ENCODE assay signal across 1 cellular context in genomic region chr21:43659136-43660000, GRCh38.
TF ChIP-seq lines count a peak whose summit lies in the region.

Gene HSF2BP (minus strand): TSS chr21:43659488. CDS start chr21:43658096, 1,392 bp downstream.
Gene RRP1B (plus strand): TSS chr21:43659560. CDS start chr21:43659665, 105 bp downstream.

TF ChIP-seq in K562, 482 proteins besides CTCF, POLR2A, EP300 and RAD21 (continued from another document and continues in another):
- TF ChIP-seq CREB5 (CRISPR knock-in tag; IDR thresholded peaks at IDR 0.05): no peak
- TF ChIP-seq NCOA6 (IDR thresholded peaks at IDR 0.05): no peak
- no peak for TF ChIP-seq KLF16 (IDR thresholded peaks at IDR 0.05)
- TF ChIP-seq ZNF324 (CRISPR knock-in tag; IDR thresholded peaks at IDR 0.05): no peak
- TF ChIP-seq ZNF695 (CRISPR knock-in tag; IDR thresholded peaks at IDR 0.05): no peak
- no peak for TF ChIP-seq FOXJ3 (CRISPR knock-in tag; IDR thresholded peaks at IDR 0.05)
- TF ChIP-seq ZNF134 (CRISPR knock-in tag; conservative IDR thresholded peaks at IDR 0.05): peak; percentile 71
- peak; percentile 78 for TF ChIP-seq HDAC2 (IDR thresholded peaks at IDR 0.05)
- no peak for TF ChIP-seq PTBP1 (IDR thresholded peaks at IDR 0.05; ENCODE audit: low read depth, low read length)
- TF ChIP-seq SIX5 (IDR thresholded peaks at IDR 0.05; ENCODE audit: borderline replicate concordance in 1 of 2, insufficient read depth in 1 of 2, low read depth in 1 of 2, low read length in 2 of 2): peak in 1 of 2 experiments; percentile 51; a peak in 2 of 4 replicates
- TF ChIP-seq ZNF175 (CRISPR knock-in tag; IDR thresholded peaks at IDR 0.05; ENCODE audit: low read depth): peak; percentile 86
- TF ChIP-seq ZHX1 (conservative IDR thresholded peaks at IDR 0.05; ENCODE audit: low read length): no peak
- no peak; the same call in 1 of the 2 replicates for TF ChIP-seq ZNF197 (CRISPR knock-in tag; IDR thresholded peaks at IDR 0.05; ENCODE audit: low read depth)
- peak; percentile 99 for TF ChIP-seq RBBP5 (IDR thresholded peaks at IDR 0.05; ENCODE audit: borderline replicate concordance, insufficient read depth, low read length, poor library complexity, severe bottlenecking)
- TF ChIP-seq HCFC1 (IDR thresholded peaks at IDR 0.05; ENCODE audit: low read depth, low read length): peak; percentile 89
- no peak for TF ChIP-seq ZNF586 (CRISPR knock-in tag; conservative IDR thresholded peaks at IDR 0.05)
- TF ChIP-seq ZNF174 (CRISPR knock-in tag; IDR thresholded peaks at IDR 0.05): no peak
- peak; percentile 32; the same call in 1 of the 2 replicates for TF ChIP-seq PHF21A (IDR thresholded peaks at IDR 0.05; ENCODE audit: borderline replicate concordance, low read depth)
- 0 out of 2 replicates have a peak, but pooled peaks have one; percentile 11 for TF ChIP-seq HSF4 (CRISPR knock-in tag; IDR thresholded peaks at IDR 0.05; ENCODE audit: borderline replicate concordance)
- no peak for TF ChIP-seq BCL6 (CRISPR knock-in tag; IDR thresholded peaks at IDR 0.05)
- TF ChIP-seq TFAP4 (CRISPR knock-in tag; IDR thresholded peaks at IDR 0.05; ENCODE audit: borderline replicate concordance): peak; percentile 96
- no peak for TF ChIP-seq GTF2A2 (tag; IDR thresholded peaks at IDR 0.05)
- peak; percentile 91 for TF ChIP-seq FIP1L1 (IDR thresholded peaks at IDR 0.05; ENCODE audit: low read depth, low read length, poor library complexity, severe bottlenecking)
- peak; percentile 98 for TF ChIP-seq ZBTB12 (CRISPR knock-in tag; IDR thresholded peaks at IDR 0.05)
- no peak for TF ChIP-seq ZNF347 (CRISPR knock-in tag; IDR thresholded peaks at IDR 0.05; ENCODE audit: low read depth)
- no peak for TF ChIP-seq TAF15 (IDR thresholded peaks at IDR 0.05; ENCODE audit: low read depth, low read length)
- no peak for TF ChIP-seq SLC30A9 (CRISPR knock-in tag; IDR thresholded peaks at IDR 0.05)
- no peak for TF ChIP-seq ZNF277 (CRISPR knock-in tag; IDR thresholded peaks at IDR 0.05; ENCODE audit: borderline replicate concordance)
- TF ChIP-seq ZFP30 (CRISPR knock-in tag; IDR thresholded peaks at IDR 0.05; ENCODE audit: borderline replicate concordance): no peak
- TF ChIP-seq CCAR2 (IDR thresholded peaks at IDR 0.05; ENCODE audit: low read depth, low read length): no peak
- TF ChIP-seq GTF2E2 (tag; IDR thresholded peaks at IDR 0.05): peak; percentile 69; the same call in 1 of the 2 replicates
- no peak for TF ChIP-seq PCBP2 (IDR thresholded peaks at IDR 0.05; ENCODE audit: low read depth, low read length, poor library complexity, severe bottlenecking)
- TF ChIP-seq TEAD2 (tag; IDR thresholded peaks at IDR 0.05): peak; percentile 44; the same call in 1 of the 2 replicates
- peak; percentile 87; the same call in 1 of the 2 replicates for TF ChIP-seq NFRKB (IDR thresholded peaks at IDR 0.05; ENCODE audit: low read depth)
- TF ChIP-seq ZNF224 (CRISPR knock-in tag; IDR thresholded peaks at IDR 0.05): peak; percentile 93
- no peak for TF ChIP-seq NR0B1 (IDR thresholded peaks at IDR 0.05; ENCODE audit: partially characterized antibody)
- peak; percentile 98 for TF ChIP-seq ZFX (CRISPR knock-in tag; IDR thresholded peaks at IDR 0.05)
- TF ChIP-seq ARID2 (IDR thresholded peaks at IDR 0.05): no peak
- peak; percentile 92 for TF ChIP-seq THRAP3 (IDR thresholded peaks at IDR 0.05; ENCODE audit: borderline replicate concordance)
- 0 out of 2 replicates have a peak, but pooled peaks have one; percentile 14 for TF ChIP-seq ZC3H4 (CRISPR knock-in tag; IDR thresholded peaks at IDR 0.05; ENCODE audit: borderline replicate concordance)
- 0 out of 2 replicates have a peak, but pooled peaks have one; percentile 10 for TF ChIP-seq HDGF (IDR thresholded peaks at IDR 0.05)
- TF ChIP-seq SMAD3 (CRISPR knock-in tag; conservative IDR thresholded peaks at IDR 0.05): 0 out of 2 replicates have a peak, but pooled peaks have one; percentile 26
- TF ChIP-seq CSDE1 (IDR thresholded peaks at IDR 0.05): peak in 1 of 2 experiments; percentile 62; a peak in 1 of 4 replicates
- TF ChIP-seq FOXK2 (conservative IDR thresholded peaks at IDR 0.05 in 1 of 2, IDR thresholded peaks at IDR 0.05 in 1 of 2; ENCODE audit: low read depth in 2 of 2): 0 out of 4 replicates have a peak, but pooled peaks of 1 of the 2 experiments have one; percentile 23
- no peak for TF ChIP-seq SMAD1 (IDR thresholded peaks at IDR 0.05; ENCODE audit: low read depth, low read length, partially characterized antibody)
- TF ChIP-seq FOXO4 (CRISPR knock-in tag; IDR thresholded peaks at IDR 0.05): no peak
- TF ChIP-seq ARID3A (IDR thresholded peaks at IDR 0.05; ENCODE audit: borderline replicate concordance, low read depth, low read length): no peak
- TF ChIP-seq HMGXB4 (CRISPR knock-in tag; IDR thresholded peaks at IDR 0.05): peak; percentile 98
- no peak for TF ChIP-seq ZSCAN32 (CRISPR knock-in tag; IDR thresholded peaks at IDR 0.05)
- no peak for TF ChIP-seq ZNF785 (CRISPR knock-in tag; IDR thresholded peaks at IDR 0.05)
- TF ChIP-seq RHOXF2B (CRISPR knock-in tag; conservative IDR thresholded peaks at IDR 0.05): 0 out of 2 replicates have a peak, but pooled peaks have one; percentile 49
- TF ChIP-seq NFE2L1 (tag; IDR thresholded peaks at IDR 0.05; ENCODE audit: borderline replicate concordance, low read depth): no peak
- no peak for TF ChIP-seq ZNF561 (CRISPR knock-in tag; conservative IDR thresholded peaks at IDR 0.05)
- no peak for TF ChIP-seq ARHGAP35 (IDR thresholded peaks at IDR 0.05; ENCODE audit: partially characterized antibody)
- peak; percentile 86 for TF ChIP-seq ZNF217 (CRISPR knock-in tag; IDR thresholded peaks at IDR 0.05)
- TF ChIP-seq STAT5A (IDR thresholded peaks at IDR 0.05; ENCODE audit: borderline replicate concordance, low read length): peak; percentile 11; the same call in 1 of the 2 replicates
- no peak for TF ChIP-seq ZEB2 (IDR thresholded peaks at IDR 0.05)
- TF ChIP-seq SIN3B (IDR thresholded peaks at IDR 0.05; ENCODE audit: low read depth): peak; percentile 97
- no peak for TF ChIP-seq ZFP36 (IDR thresholded peaks at IDR 0.05; ENCODE audit: low read depth, low read length, partially characterized antibody)
- TF ChIP-seq SMAD4 (CRISPR knock-in tag; conservative IDR thresholded peaks at IDR 0.05): peak; percentile 95
